2 cellular contexts compared by ENCODE assay signal in the genomic region with DNA sequence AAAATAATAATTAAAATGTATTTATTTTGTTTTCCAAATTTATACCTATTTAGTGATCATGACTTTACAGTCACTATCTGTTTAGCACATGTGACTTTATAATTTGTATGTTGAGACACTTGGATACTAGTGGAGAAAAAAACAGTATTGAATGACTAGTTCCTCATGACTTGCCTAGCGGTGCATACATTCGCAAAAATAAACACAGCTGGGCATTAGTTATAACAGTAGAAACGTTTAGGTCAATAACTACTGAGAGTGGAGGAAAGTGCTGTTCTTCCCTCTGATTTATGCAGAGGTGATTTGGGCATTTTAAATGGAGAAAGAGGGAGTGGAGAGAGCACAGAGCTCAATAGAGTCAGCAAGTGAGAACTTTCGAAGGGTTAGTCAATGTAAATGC.
A peak's percentile ranks its signal among the peaks of the same experiment; 100 is the strongest.
TF ChIP-seq lines count a peak whose summit lies in the region.

No MANE protein-coding gene starts in this region.

TF ChIP-seq in IMR-90, 13 proteins besides CTCF, POLR2A, EP300 and RAD21:
- TF ChIP-seq MAFK (IDR thresholded peaks at IDR 0.05; ENCODE audit: low read depth, low read length), result no peak
- TF ChIP-seq FOS (IDR thresholded peaks at IDR 0.05; ENCODE audit: low read depth, low read length), result no peak
- no peak for TF ChIP-seq SMC3 (IDR thresholded peaks at IDR 0.05; ENCODE audit: low read depth, low read length)
- no peak for TF ChIP-seq CHD1 (IDR thresholded peaks at IDR 0.05; ENCODE audit: low read depth, low read length)
- no peak for TF ChIP-seq ELK1 (IDR thresholded peaks at IDR 0.05; ENCODE audit: borderline replicate concordance, low read depth, low read length)
- TF ChIP-seq RCOR1 (IDR thresholded peaks at IDR 0.05; ENCODE audit: insufficient replicate concordance, low read length), result no peak
- no peak for TF ChIP-seq MXI1 (IDR thresholded peaks at IDR 0.05; ENCODE audit: borderline replicate concordance, low read depth, low read length)
- no peak for TF ChIP-seq USF2 (IDR thresholded peaks at IDR 0.05; ENCODE audit: low read depth, low read length)
- no peak for TF ChIP-seq NFE2L2 (IDR thresholded peaks at IDR 0.05; ENCODE audit: low read depth, low read length)

TF ChIP-seq in K562, 482 proteins besides CTCF, POLR2A, EP300 and RAD21:
- peak; percentile 58 for TF ChIP-seq HMBOX1 (IDR thresholded peaks at IDR 0.05)
- no peak for TF ChIP-seq RUNX1 (IDR thresholded peaks at IDR 0.05; ENCODE audit: low read depth)
